18 cellular contexts compared by ENCODE assay signal in genomic region chr13:77239312-77239711, GRCh38.
"Had no signal": no experiment of that assay in that cellular context is flagged by ENCODE, and none has a peak within 500 bp of the region (broad histone marks: within the 10 kb centered on the region; RNA-seq: fewer than 3 reads in every experiment).

No MANE protein-coding gene starts in this region.

- H3K27me3 ChIP-seq: tibial artery had no signal

- FAIRE-seq: keratinocyte, urothelium cell line had no signal

- DNase-seq: activated CD4-positive, alpha-beta memory T cell treated with anti-CD3 and anti-CD28 coated beads, Interleukin-2, amount 10 ng/mL, durations not matched to agents 7 days and 5 days; activated CD4-positive, alpha-beta T cell treated with anti-CD3 and anti-CD28 coated beads for 48 hours; activated CD4-positive, CD25-positive, alpha-beta regulatory T cell; activated CD8-positive, alpha-beta memory T cell treated with anti-CD3 and anti-CD28 coated beads, Interleukin-2, amount 10 ng/mL, durations not matched to agents 7 days and 5 days; activated naive CD4-positive, alpha-beta T cell treated with anti-CD3 and anti-CD28 coated beads for 36 hours; effector CD8-positive, alpha-beta T cell; hypothalamus; left ventricle myocardium inferior; mammary epithelial cell; midbrain; nucleus accumbens; posterior cingulate gyrus; stimulated activated CD4-positive, alpha-beta T cell treated with anti-CD3 and anti-CD28 coated beads, Interleukin-2, amount 100 ng/mL, for 24 hours; stimulated activated naive CD8-positive, alpha-beta T cell treated with anti-CD3 and anti-CD28 coated beads, Interleukin-15, Interleukin-2, amounts not matched to agents 100 U/mL and 50 U/mL, for 24 hours; substantia nigra; tibial artery had no signal

- H3K4me3 ChIP-seq: left ventricle myocardium inferior, tibial artery had no signal

- H3K27ac ChIP-seq: left ventricle myocardium inferior, tibial artery had no signal

- ATAC-seq: activated CD8-positive, alpha-beta memory T cell treated with anti-CD3 and anti-CD28 coated beads, Interleukin-2, amount 10 ng/mL, durations not matched to agents 7 days and 5 days; stimulated activated naive CD8-positive, alpha-beta T cell treated with anti-CD3 and anti-CD28 coated beads, Interleukin-15, Interleukin-2, amounts not matched to agents 100 U/mL and 50 U/mL, for 24 hours had no signal

- H3K9me3 ChIP-seq: left ventricle myocardium inferior, tibial artery had no signal

- H3K4me1 ChIP-seq: left ventricle myocardium inferior, tibial artery had no signal
